Comparison of ENCODE assay signal across 20 cellular contexts in genomic region chr12:15116073-15116472, GRCh38.
DNase-seq lines count a peak whose midpoint lies in the region; ATAC-seq, FAIRE-seq and TF ChIP-seq lines count a peak whose summit lies in the region.
"Had no signal": no experiment of that assay in that cellular context is flagged by ENCODE, and none has a peak within 500 bp of the region (broad histone marks: within the 10 kb centered on the region; RNA-seq: fewer than 3 reads in every experiment).

No MANE protein-coding gene starts in this region.

- intact Hi-C loops in HepG2 (cut with micrococcal nuclease; ENCODE audit: unreplicated experiment), result no loop called here

- H3K79me2 ChIP-seq in HepG2 (ENCODE audit: insufficient read depth, low read length), result no peaks in the 10 kb centered on the region

- DNase-seq in HepG2 (ENCODE audit: low spot score), result no peak
- no peak for DNase-seq in osteocyte (ENCODE audit: extremely low spot score, unreplicated experiment)
- DNase-seq in type B pancreatic cell (ENCODE audit: extremely low spot score, unreplicated experiment), result no peak
- no peak for DNase-seq in activated naive CD4-positive, alpha-beta T cell (lab: John Stamatoyannopoulos, UW)
- no peak for DNase-seq in stimulated activated CD8-positive, alpha-beta memory T cell treated with anti-CD3 and anti-CD28 coated beads, Interleukin-4, amount 100 ng/mL, for 48 hours
- DNase-seq in coronary artery (ENCODE audit: low spot score), result no peak
- DNase-seq: activated CD4-positive, alpha-beta T cell treated with anti-CD3 and anti-CD28 coated beads, Interleukin-2, amount 10 ng/mL, durations not matched to agents 7 days and 5 days; HFFc6; islet precursor cell; NCI-H1930; NCI-H526; SK-N-SH; stimulated activated naive CD4-positive, alpha-beta T cell treated with Interleukin-2 at 50 U/mL for 16 hours had no signal

- no peaks in the 10 kb centered on the region for H3K36me3 ChIP-seq in liver (ENCODE audit: control insufficient read depth in 4 of 4, insufficient read depth in 3 of 4, low read depth in 1 of 4, low read length in 3 of 4)
- no peaks in the 10 kb centered on the region for H3K36me3 ChIP-seq in HepG2 (replicated peaks in 1 of 2; ENCODE audit: control insufficient read depth in 1 of 2, insufficient read depth in 2 of 2, low read length in 2 of 2)
- no peaks in the 10 kb centered on the region for H3K36me3 ChIP-seq in gastroesophageal sphincter
- H3K36me3 ChIP-seq: vagina had no signal

- TF ChIP-seq CTCF in liver (IDR thresholded peaks at IDR 0.05; ENCODE audit: low read depth, low read length, missing input control), result no peak
- no peak for TF ChIP-seq CTCF in HepG2 (CRISPR knock-in tag; IDR thresholded peaks at IDR 0.05)
- no peak for TF ChIP-seq CTCF in gastroesophageal sphincter (IDR thresholded peaks at IDR 0.05)
- no peak for TF ChIP-seq CTCF in osteocyte (IDR thresholded peaks at IDR 0.05)
- TF ChIP-seq CTCF in type B pancreatic cell (conservative IDR thresholded peaks at IDR 0.05), result no peak
- TF ChIP-seq CTCF in coronary artery (IDR thresholded peaks at IDR 0.05), result no peak

- H3K27ac Mint-ChIP-seq in osteocyte (ENCODE audit: unreplicated experiment) (peak overlapping the region; percentile 79), type B pancreatic cell (no peak overlapping the region)
- H3K27ac Mint-ChIP-seq: activated CD4-positive, alpha-beta T cell treated with anti-CD3 and anti-CD28 coated beads, Interleukin-2, amount 10 ng/mL, durations not matched to agents 7 days and 5 days; activated naive CD4-positive, alpha-beta T cell treated with anti-CD3 and anti-CD28 coated beads, Interleukin-2, amount 50 U/mL, for 72 hours; HFFc6 had no signal

- H3K4me3 ChIP-seq in liver (ENCODE audit: low read depth in 1 of 3, low read length in 3 of 3), result no peak overlapping the region
- H3K4me3 ChIP-seq in HepG2 (replicated peaks in 1 of 3; ENCODE audit: insufficient read depth in 1 of 3, low read depth in 2 of 3, low read length in 3 of 3), result no peak overlapping the region
- no peak overlapping the region for H3K4me3 ChIP-seq in gastroesophageal sphincter
- H3K4me3 ChIP-seq in coronary artery, result no peak overlapping the region
- H3K4me3 ChIP-seq: vagina had no signal

- H3K4me1 ChIP-seq in liver (ENCODE audit: control insufficient read depth in 4 of 4, insufficient read depth in 4 of 4, low read length in 3 of 4) (no peaks in the 10 kb centered on the region), HepG2 (ENCODE audit: insufficient read depth, low read length) (no peaks in the 10 kb centered on the region), gastroesophageal sphincter (peaks cover 0 to 9% (median 0%) of the 10 kb centered on the region in 3 donors)
- H3K4me1 ChIP-seq: vagina had no signal

- no peak for FAIRE-seq in HepG2 (lab: Jason Lieb, UNC)
- FAIRE-seq: GM19239 had no signal

- no peak overlapping the region for H2AFZ ChIP-seq in HepG2 (ENCODE audit: low read length)

- TF ChIP-seq RAD21 in liver (IDR thresholded peaks at IDR 0.05) (no peak), HepG2 (CRISPR knock-in tag; IDR thresholded peaks at IDR 0.05) (no peak)

- POLR2A ChIA-PET in HepG2 (lab: Yijun Ruan, JAX), result no interaction called here

- H3K27me3 Mint-ChIP-seq in osteocyte (ENCODE audit: unreplicated experiment) (no peaks in the 10 kb centered on the region), type B pancreatic cell (peaks cover 4% of the 10 kb centered on the region)

- TF ChIP-seq POLR2A in HepG2 (IDR thresholded peaks at IDR 0.05; ENCODE audit: insufficient read depth in 1 of 2, low read depth in 2 of 2, low read length in 2 of 2), result no peak
- no peak for TF ChIP-seq POLR2A in gastroesophageal sphincter (IDR thresholded peaks at IDR 0.05)

- no peak overlapping the region for H3K4me2 ChIP-seq in HepG2 (ENCODE audit: low read depth, low read length)
- H3K4me2 ChIP-seq: SK-N-SH had no signal

- TF ChIP-seq EP300 in HepG2 (IDR thresholded peaks at IDR 0.05; ENCODE audit: low read depth in 2 of 2, low read length in 2 of 2) (no peak), HepG2 (CRISPR knock-in tag; IDR thresholded peaks at IDR 0.05; ENCODE audit: borderline replicate concordance) (no peak), gastroesophageal sphincter (IDR thresholded peaks at IDR 0.05) (no peak)

- in situ Hi-C loops in HepG2 (cut with HindIII; ENCODE audit: extremely low pct_ligation_motif_present, low pct_unique_long_range_greater_than_20kb), result no loop called here

- H3K27ac ChIP-seq in liver (ENCODE audit: low read depth in 1 of 2, low read length in 2 of 2) (no peak overlapping the region), HepG2 (ENCODE audit: extremely low read length, insufficient read depth, low read length) (no peak overlapping the region), gastroesophageal sphincter (no peak overlapping the region), coronary artery (peak overlapping the region in 1 of 2 donors; percentile 31)
- H3K27ac ChIP-seq: vagina had no signal

- ATAC-seq in HepG2 (no peak), gastroesophageal sphincter (peak; percentile 28)
- ATAC-seq: activated naive CD4-positive, alpha-beta T cell treated with anti-CD3 and anti-CD28 coated beads, Interleukin-2, amount 50 U/mL, for 72 hours; Panc1 had no signal

- H3K4me3 Mint-ChIP-seq in osteocyte (ENCODE audit: unreplicated experiment), result no peak overlapping the region
- H3K4me3 Mint-ChIP-seq in type B pancreatic cell, result no peak overlapping the region
- H3K4me3 Mint-ChIP-seq: activated CD4-positive, alpha-beta T cell treated with anti-CD3 and anti-CD28 coated beads, Interleukin-2, amount 10 ng/mL, durations not matched to agents 7 days and 5 days; central memory CD8-positive, alpha-beta T cell; HFFc6 had no signal

- CTCF ChIA-PET in HepG2 (lab: Yijun Ruan, JAX; ENCODE audit: low intra/inter-chr PET ratio, low total read pairs), result no interaction called here

- H3K27me3 ChIP-seq in liver (ENCODE audit: control insufficient read depth in 4 of 4, insufficient read depth in 4 of 4, low read length in 3 of 4) (no peaks in the 10 kb centered on the region), HepG2 (ENCODE audit: control insufficient read depth in 1 of 2, insufficient read depth in 2 of 2, low read length in 2 of 2) (no peaks in the 10 kb centered on the region), gastroesophageal sphincter (no peaks in the 10 kb centered on the region)
- H3K27me3 ChIP-seq: vagina had no signal

- no peak overlapping the region for H3K9ac ChIP-seq in liver (ENCODE audit: low read depth in 1 of 2, low read length in 2 of 2)
- no peak overlapping the region for H3K9ac ChIP-seq in HepG2 (ENCODE audit: insufficient read depth, low read depth, low read length)
- H3K9ac ChIP-seq: SK-N-SH had no signal

- peaks cover 33% of the 10 kb centered on the region for H3K4me1 Mint-ChIP-seq in osteocyte (ENCODE audit: unreplicated experiment)
- H3K4me1 Mint-ChIP-seq in type B pancreatic cell (ENCODE audit: unreplicated experiment), result no peaks in the 10 kb centered on the region
- H3K4me1 Mint-ChIP-seq: activated CD4-positive, alpha-beta T cell treated with anti-CD3 and anti-CD28 coated beads, Interleukin-2, amount 10 ng/mL, durations not matched to agents 7 days and 5 days; central memory CD8-positive, alpha-beta T cell had no signal

- H3K36me3 Mint-ChIP-seq in osteocyte (ENCODE audit: unreplicated experiment) (peaks cover 55% of the 10 kb centered on the region), type B pancreatic cell (peaks cover 22% of the 10 kb centered on the region)
- H3K36me3 Mint-ChIP-seq: activated naive CD4-positive, alpha-beta T cell treated with anti-CD3 and anti-CD28 coated beads, Interleukin-2, amount 50 U/mL, for 72 hours had no signal

- 35% methylated on average over 4 of the region's 4 CpGs for WGBS in liver
- 2% methylated on average over 4 of the region's 4 CpGs for WGBS in HepG2 (ENCODE audit: low lambda C conversion rate)
- 4 to 37% methylated on average over 2 to 4 of the region's 4 CpGs for WGBS in gastroesophageal sphincter (ENCODE audit: low coverage in 1 of 2), 2 donors

- H3K9me3 ChIP-seq in liver (ENCODE audit: control insufficient read depth in 4 of 4, low read length in 3 of 4) (no peaks in the 10 kb centered on the region), HepG2 (ENCODE audit: low read length) (no peaks in the 10 kb centered on the region), gastroesophageal sphincter (no peaks in the 10 kb centered on the region)
- H3K9me3 ChIP-seq: SK-N-SH, vagina had no signal

- H3K9me3 Mint-ChIP-seq in osteocyte (ENCODE audit: unreplicated experiment) (no peaks in the 10 kb centered on the region), type B pancreatic cell (peaks cover 5% of the 10 kb centered on the region)
- H3K9me3 Mint-ChIP-seq: activated CD4-positive, alpha-beta T cell treated with anti-CD3 and anti-CD28 coated beads, Interleukin-2, amount 10 ng/mL, durations not matched to agents 7 days and 5 days; activated naive CD4-positive, alpha-beta T cell treated with anti-CD3 and anti-CD28 coated beads, Interleukin-2, amount 50 U/mL, for 72 hours; central memory CD8-positive, alpha-beta T cell had no signal

- no peaks in the 10 kb centered on the region for H4K20me1 ChIP-seq in HepG2 (ENCODE audit: insufficient read depth, low read length)

- BruUV-seq in HepG2 (replicated peaks; lab: Mats Ljungman, UMichigan), result no TSS peak

TF ChIP-seq in liver, 16 proteins besides CTCF, POLR2A, EP300 and RAD21:
- TF ChIP-seq GABPA (IDR thresholded peaks at IDR 0.05 in 1 of 2, conservative IDR thresholded peaks at IDR 0.05 in 1 of 2), result no peak
- peak; percentile 69 for TF ChIP-seq NR2F2 (IDR thresholded peaks at IDR 0.05)
- TF ChIP-seq FOXA2 (IDR thresholded peaks at IDR 0.05), result no peak

TF ChIP-seq in HepG2, 621 proteins besides CTCF, POLR2A, EP300 and RAD21:
- TF ChIP-seq ZNF792 (CRISPR knock-in tag; IDR thresholded peaks at IDR 0.05) (no peak), SKI (IDR thresholded peaks at IDR 0.05; ENCODE audit: partially characterized antibody) (no peak), SRF (IDR thresholded peaks at IDR 0.05; ENCODE audit: low read depth, low read length) (no peak), ZNF264 (CRISPR knock-in tag; IDR thresholded peaks at IDR 0.05) (no peak), HDAC1 (CRISPR knock-in tag; IDR thresholded peaks at IDR 0.05) (no peak), ZNF383 (CRISPR knock-in tag; IDR thresholded peaks at IDR 0.05; ENCODE audit: borderline replicate concordance) (no peak), GTF2F1 (IDR thresholded peaks at IDR 0.05; ENCODE audit: low read length) (no peak)
